In the genomic region with DNA sequence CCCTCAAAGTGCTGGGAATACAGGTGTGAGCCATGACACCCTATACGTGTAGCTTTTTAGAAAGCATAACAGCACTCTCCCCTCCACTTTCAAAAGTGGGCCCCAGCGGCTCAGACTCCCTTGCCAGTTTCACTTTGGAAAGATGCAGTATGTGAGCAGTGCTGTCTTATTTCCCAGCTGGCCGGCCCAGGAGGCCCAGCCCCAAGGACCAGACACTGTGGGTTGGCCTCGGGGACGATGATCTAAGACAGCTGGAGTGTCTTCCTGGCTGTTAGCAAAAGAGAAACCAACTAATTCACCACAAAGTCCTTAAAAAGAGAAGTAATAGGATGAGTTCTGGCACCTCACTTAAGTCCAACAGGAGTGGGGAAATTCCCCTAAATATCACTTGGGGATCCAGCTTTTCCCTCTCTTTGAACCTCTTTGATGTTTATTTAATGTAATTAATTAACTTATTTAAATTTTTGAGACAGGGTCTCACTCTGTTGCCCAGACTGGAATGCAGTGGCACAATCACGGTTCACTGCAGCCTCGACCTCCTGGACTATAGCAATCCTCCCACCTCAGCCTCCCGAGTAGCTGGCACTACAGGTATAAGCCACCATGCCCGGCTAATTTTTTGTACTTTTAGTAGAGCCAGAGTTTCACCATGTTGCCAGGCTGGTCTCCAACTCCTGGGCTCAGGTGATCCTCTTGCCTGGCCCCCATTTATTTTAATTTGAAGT, we compare ENCODE assay signal across 1 cellular context.
TF ChIP-seq lines count a peak whose summit lies in the region.

No MANE protein-coding gene starts in this region.

TF ChIP-seq in HEK293, 187 proteins besides CTCF, POLR2A, EP300 and RAD21 (continued from another document):
- TF ChIP-seq, protein P1, sequence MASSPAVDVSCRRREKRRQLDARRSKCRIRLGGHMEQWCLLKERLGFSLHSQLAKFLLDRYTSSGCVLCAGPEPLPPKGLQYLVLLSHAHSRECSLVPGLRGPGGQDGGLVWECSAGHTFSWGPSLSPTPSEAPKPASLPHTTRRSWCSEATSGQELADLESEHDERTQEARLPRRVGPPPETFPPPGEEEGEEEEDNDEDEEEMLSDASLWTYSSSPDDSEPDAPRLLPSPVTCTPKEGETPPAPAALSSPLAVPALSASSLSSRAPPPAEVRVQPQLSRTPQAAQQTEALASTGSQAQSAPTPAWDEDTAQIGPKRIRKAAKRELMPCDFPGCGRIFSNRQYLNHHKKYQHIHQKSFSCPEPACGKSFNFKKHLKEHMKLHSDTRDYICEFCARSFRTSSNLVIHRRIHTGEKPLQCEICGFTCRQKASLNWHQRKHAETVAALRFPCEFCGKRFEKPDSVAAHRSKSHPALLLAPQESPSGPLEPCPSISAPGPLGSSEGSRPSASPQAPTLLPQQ (tag by site-specific recombination; IDR thresholded peaks at IDR 0.05), result peak; percentile 78
TF ChIP-seq in HEK293: peak in this region for 2.
